In the genomic region with DNA sequence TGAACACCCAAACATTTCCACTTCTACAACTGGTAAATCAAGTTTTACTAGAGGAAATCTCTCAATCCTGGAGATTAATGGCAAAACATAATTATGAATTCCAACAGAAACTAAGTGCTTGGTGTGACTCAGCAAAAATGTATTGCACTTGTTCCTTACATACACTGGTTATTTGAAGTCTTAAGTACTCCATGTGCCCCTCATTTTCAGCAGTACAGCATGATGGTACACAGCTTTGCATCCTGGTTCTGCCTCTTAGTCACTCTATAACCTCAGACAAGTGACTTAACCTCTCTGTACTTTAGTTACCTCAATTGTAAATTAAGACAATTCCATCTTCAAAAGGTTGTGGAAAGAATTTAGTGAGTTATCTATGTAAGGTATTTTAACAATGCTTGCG, we compare ENCODE assay signal across 2 cellular contexts.
TF ChIP-seq lines count a peak whose summit lies in the region.

No MANE protein-coding gene starts in this region.

TF ChIP-seq in HCT116, 20 proteins besides CTCF, POLR2A, EP300 and RAD21 (continued from another document):
- TF ChIP-seq, protein P1, sequence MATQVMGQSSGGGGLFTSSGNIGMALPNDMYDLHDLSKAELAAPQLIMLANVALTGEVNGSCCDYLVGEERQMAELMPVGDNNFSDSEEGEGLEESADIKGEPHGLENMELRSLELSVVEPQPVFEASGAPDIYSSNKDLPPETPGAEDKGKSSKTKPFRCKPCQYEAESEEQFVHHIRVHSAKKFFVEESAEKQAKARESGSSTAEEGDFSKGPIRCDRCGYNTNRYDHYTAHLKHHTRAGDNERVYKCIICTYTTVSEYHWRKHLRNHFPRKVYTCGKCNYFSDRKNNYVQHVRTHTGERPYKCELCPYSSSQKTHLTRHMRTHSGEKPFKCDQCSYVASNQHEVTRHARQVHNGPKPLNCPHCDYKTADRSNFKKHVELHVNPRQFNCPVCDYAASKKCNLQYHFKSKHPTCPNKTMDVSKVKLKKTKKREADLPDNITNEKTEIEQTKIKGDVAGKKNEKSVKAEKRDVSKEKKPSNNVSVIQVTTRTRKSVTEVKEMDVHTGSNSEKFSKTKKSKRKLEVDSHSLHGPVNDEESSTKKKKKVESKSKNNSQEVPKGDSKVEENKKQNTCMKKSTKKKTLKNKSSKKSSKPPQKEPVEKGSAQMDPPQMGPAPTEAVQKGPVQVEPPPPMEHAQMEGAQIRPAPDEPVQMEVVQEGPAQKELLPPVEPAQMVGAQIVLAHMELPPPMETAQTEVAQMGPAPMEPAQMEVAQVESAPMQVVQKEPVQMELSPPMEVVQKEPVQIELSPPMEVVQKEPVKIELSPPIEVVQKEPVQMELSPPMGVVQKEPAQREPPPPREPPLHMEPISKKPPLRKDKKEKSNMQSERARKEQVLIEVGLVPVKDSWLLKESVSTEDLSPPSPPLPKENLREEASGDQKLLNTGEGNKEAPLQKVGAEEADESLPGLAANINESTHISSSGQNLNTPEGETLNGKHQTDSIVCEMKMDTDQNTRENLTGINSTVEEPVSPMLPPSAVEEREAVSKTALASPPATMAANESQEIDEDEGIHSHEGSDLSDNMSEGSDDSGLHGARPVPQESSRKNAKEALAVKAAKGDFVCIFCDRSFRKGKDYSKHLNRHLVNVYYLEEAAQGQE (IDR thresholded peaks at IDR 0.05; ENCODE audit: low read depth) = no peak
- no peak for TF ChIP-seq ELF1 (IDR thresholded peaks at IDR 0.05; ENCODE audit: borderline replicate concordance, low read depth)

TF ChIP-seq in K562, 482 proteins besides CTCF, POLR2A, EP300 and RAD21 (continued from another document):
- TF ChIP-seq, protein P2, sequence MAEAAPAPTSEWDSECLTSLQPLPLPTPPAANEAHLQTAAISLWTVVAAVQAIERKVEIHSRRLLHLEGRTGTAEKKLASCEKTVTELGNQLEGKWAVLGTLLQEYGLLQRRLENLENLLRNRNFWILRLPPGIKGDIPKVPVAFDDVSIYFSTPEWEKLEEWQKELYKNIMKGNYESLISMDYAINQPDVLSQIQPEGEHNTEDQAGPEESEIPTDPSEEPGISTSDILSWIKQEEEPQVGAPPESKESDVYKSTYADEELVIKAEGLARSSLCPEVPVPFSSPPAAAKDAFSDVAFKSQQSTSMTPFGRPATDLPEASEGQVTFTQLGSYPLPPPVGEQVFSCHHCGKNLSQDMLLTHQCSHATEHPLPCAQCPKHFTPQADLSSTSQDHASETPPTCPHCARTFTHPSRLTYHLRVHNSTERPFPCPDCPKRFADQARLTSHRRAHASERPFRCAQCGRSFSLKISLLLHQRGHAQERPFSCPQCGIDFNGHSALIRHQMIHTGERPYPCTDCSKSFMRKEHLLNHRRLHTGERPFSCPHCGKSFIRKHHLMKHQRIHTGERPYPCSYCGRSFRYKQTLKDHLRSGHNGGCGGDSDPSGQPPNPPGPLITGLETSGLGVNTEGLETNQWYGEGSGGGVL (CRISPR knock-in tag; IDR thresholded peaks at IDR 0.05) = no peak
- TF ChIP-seq, protein P3, sequence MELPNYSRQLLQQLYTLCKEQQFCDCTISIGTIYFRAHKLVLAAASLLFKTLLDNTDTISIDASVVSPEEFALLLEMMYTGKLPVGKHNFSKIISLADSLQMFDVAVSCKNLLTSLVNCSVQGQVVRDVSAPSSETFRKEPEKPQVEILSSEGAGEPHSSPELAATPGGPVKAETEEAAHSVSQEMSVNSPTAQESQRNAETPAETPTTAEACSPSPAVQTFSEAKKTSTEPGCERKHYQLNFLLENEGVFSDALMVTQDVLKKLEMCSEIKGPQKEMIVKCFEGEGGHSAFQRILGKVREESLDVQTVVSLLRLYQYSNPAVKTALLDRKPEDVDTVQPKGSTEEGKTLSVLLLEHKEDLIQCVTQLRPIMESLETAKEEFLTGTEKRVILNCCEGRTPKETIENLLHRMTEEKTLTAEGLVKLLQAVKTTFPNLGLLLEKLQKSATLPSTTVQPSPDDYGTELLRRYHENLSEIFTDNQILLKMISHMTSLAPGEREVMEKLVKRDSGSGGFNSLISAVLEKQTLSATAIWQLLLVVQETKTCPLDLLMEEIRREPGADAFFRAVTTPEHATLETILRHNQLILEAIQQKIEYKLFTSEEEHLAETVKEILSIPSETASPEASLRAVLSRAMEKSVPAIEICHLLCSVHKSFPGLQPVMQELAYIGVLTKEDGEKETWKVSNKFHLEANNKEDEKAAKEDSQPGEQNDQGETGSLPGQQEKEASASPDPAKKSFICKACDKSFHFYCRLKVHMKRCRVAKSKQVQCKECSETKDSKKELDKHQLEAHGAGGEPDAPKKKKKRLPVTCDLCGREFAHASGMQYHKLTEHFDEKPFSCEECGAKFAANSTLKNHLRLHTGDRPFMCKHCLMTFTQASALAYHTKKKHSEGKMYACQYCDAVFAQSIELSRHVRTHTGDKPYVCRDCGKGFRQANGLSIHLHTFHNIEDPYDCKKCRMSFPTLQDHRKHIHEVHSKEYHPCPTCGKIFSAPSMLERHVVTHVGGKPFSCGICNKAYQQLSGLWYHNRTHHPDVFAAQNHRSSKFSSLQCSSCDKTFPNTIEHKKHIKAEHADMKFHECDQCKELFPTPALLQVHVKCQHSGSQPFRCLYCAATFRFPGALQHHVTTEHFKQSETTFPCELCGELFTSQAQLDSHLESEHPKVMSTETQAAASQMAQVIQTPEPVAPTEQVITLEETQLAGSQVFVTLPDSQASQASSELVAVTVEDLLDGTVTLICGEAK (IDR thresholded peaks at IDR 0.05) = no peak
- TF ChIP-seq, protein P3 (CRISPR knock-in tag; IDR thresholded peaks at IDR 0.05) = no peak
- TF ChIP-seq, protein P4, sequence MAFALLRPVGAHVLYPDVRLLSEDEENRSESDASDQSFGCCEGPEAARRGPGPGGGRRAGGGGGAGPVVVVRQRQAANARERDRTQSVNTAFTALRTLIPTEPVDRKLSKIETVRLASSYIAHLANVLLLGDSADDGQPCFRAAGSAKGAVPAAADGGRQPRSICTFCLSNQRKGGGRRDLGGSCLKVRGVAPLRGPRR (CRISPR knock-in tag; IDR thresholded peaks at IDR 0.05) = no peak
- TF ChIP-seq SIN3A (IDR thresholded peaks at IDR 0.05; ENCODE audit: borderline replicate concordance in 2 of 2, control insufficient read depth in 1 of 2, low read depth in 2 of 2, low read length in 2 of 2) = no peak
- peak; percentile 81 for TF ChIP-seq MAFG (tag; conservative IDR thresholded peaks at IDR 0.05)
- TF ChIP-seq C11orf30 (IDR thresholded peaks at IDR 0.05; ENCODE audit: low read depth) = peak; percentile 34
- TF ChIP-seq, protein P5, sequence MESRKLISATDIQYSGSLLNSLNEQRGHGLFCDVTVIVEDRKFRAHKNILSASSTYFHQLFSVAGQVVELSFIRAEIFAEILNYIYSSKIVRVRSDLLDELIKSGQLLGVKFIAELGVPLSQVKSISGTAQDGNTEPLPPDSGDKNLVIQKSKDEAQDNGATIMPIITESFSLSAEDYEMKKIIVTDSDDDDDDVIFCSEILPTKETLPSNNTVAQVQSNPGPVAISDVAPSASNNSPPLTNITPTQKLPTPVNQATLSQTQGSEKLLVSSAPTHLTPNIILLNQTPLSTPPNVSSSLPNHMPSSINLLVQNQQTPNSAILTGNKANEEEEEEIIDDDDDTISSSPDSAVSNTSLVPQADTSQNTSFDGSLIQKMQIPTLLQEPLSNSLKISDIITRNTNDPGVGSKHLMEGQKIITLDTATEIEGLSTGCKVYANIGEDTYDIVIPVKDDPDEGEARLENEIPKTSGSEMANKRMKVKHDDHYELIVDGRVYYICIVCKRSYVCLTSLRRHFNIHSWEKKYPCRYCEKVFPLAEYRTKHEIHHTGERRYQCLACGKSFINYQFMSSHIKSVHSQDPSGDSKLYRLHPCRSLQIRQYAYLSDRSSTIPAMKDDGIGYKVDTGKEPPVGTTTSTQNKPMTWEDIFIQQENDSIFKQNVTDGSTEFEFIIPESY (CRISPR knock-in tag; IDR thresholded peaks at IDR 0.05) = no peak
- no peak for TF ChIP-seq DIDO1 (tag; IDR thresholded peaks at IDR 0.05; ENCODE audit: low read depth)
- TF ChIP-seq GTF2A2 (tag; IDR thresholded peaks at IDR 0.05) = no peak
- TF ChIP-seq, protein P6, sequence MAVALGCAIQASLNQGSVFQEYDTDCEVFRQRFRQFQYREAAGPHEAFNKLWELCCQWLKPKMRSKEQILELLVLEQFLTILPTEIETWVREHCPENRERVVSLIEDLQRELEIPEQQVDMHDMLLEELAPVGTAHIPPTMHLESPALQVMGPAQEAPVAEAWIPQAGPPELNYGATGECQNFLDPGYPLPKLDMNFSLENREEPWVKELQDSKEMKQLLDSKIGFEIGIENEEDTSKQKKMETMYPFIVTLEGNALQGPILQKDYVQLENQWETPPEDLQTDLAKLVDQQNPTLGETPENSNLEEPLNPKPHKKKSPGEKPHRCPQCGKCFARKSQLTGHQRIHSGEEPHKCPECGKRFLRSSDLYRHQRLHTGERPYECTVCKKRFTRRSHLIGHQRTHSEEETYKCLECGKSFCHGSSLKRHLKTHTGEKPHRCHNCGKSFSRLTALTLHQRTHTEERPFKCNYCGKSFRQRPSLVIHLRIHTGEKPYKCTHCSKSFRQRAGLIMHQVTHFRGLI (CRISPR knock-in tag; IDR thresholded peaks at IDR 0.05) = no peak
- TF ChIP-seq CBX2 (IDR thresholded peaks at IDR 0.05; ENCODE audit: insufficient read depth, low read length, poor library complexity, severe bottlenecking) = no peak
- TF ChIP-seq ZNF778 (CRISPR knock-in tag; IDR thresholded peaks at IDR 0.05) = no peak
- TF ChIP-seq ZNF316 (IDR thresholded peaks at IDR 0.05) = peak; percentile 39
- TF ChIP-seq ZKSCAN1 (IDR thresholded peaks at IDR 0.05; ENCODE audit: low read depth, low read length) = no peak
- peak; percentile 59 for TF ChIP-seq NFE2 (IDR thresholded peaks at IDR 0.05; ENCODE audit: low read depth)
- peak; percentile 48 for TF ChIP-seq MAFF (IDR thresholded peaks at IDR 0.05; ENCODE audit: low read length)
